9 cellular contexts compared by ENCODE assay signal in the genomic region with DNA sequence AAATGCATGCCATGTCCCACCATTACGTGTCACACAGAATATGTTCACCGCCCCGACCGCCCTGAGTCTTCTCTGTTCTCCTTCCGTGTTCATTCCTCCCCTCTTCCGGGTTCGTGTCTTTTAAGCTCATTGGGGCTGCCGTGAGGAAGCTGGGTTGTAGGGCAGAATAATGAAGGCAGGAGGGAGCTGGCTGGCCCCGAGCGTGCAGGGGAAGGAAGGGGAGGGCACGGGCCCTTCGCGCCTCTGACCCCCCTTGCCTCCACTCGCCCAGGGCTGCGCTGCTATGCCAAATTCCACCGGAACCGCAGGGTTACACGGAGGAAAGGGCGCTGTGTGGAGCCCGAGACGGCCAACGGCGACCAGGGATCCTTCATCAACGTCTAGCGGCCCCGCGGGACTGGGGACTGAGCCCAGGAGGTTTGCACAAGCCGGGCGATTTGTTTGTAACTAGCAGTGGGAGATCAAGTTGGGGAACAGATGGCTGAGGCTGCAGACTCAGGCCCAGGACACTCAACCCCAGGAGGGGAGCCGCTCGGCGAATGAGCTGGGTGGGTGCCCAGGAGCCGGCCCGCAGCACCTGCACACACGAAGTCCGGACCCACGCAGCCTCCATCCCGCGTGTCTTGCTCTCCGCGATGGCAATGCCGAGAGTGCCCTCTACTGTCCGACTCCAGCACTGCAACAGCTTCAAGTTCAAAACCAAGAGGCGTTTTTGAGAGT. TPM values are rescaled to one million over a fixed set of nuclear protein-coding genes. Genes with fewer than 3 reads are reported as not detected.
DNase-seq lines count a peak whose midpoint lies in the region; ATAC-seq, FAIRE-seq and TF ChIP-seq lines count a peak whose summit lies in the region.
"Had no signal": no experiment of that assay in that cellular context is flagged by ENCODE, and none has a peak within 500 bp of the region (broad histone marks: within the 10 kb centered on the region; RNA-seq: fewer than 3 reads in every experiment).

No MANE protein-coding gene starts in this region.

- TF ChIP-seq CTCF in D721Med (IDR thresholded peaks at IDR 0.05; ENCODE audit: insufficient read depth, missing control alignments): peak; percentile 87
- TF ChIP-seq CTCF in lower lobe of right lung (IDR thresholded peaks at IDR 0.05): peak; percentile 98

- peak overlapping the region; percentile 85 for H3K27ac ChIP-seq in lower lobe of right lung

- peaks cover 15% of the 10 kb centered on the region for H3K4me1 Mint-ChIP-seq in dendritic cell treated with granulocyte-macrophage colony-stimulating factor and Interleukin-4, amounts not matched to agents 40 ng/mL and 50 ng/mL, for 4 days (ENCODE audit: low read depth)

- FAIRE-seq in D721Med (lab: Jason Lieb, UNC): no peak

- peak overlapping the region; percentile 92 for H3K27ac Mint-ChIP-seq in dendritic cell treated with granulocyte-macrophage colony-stimulating factor and Interleukin-4, amounts not matched to agents 40 ng/mL and 50 ng/mL, for 4 days

- ATAC-seq in HG02610 (IDR thresholded peaks at IDR 0.05; ENCODE audit: unreplicated experiment) (peak; percentile 58), lower lobe of right lung (peak; percentile 90 to 93), GM19023 (IDR thresholded peaks at IDR 0.05; ENCODE audit: unreplicated experiment) (no peak)

- H3K4me3 Mint-ChIP-seq in dendritic cell treated with granulocyte-macrophage colony-stimulating factor and Interleukin-4, amounts not matched to agents 40 ng/mL and 50 ng/mL, for 4 days: peak overlapping the region; percentile 79

- H3K9me3 Mint-ChIP-seq in dendritic cell treated with granulocyte-macrophage colony-stimulating factor and Interleukin-4, amounts not matched to agents 40 ng/mL and 50 ng/mL, for 4 days: no peaks in the 10 kb centered on the region

- H3K9me3 ChIP-seq in lower lobe of right lung: no peaks in the 10 kb centered on the region

- H3K4me3 ChIP-seq in lower lobe of right lung: peak overlapping the region; percentile 57

- peaks cover 21% of the 10 kb centered on the region for H3K4me1 ChIP-seq in lower lobe of right lung

- H3K36me3 Mint-ChIP-seq in dendritic cell treated with granulocyte-macrophage colony-stimulating factor and Interleukin-4, amounts not matched to agents 40 ng/mL and 50 ng/mL, for 4 days (ENCODE audit: low read depth): no peaks in the 10 kb centered on the region

- H3K36me3 ChIP-seq in lower lobe of right lung: no peaks in the 10 kb centered on the region

- H3K27me3 ChIP-seq in lower lobe of right lung (ENCODE audit: low read depth): no peaks in the 10 kb centered on the region

- DNase-seq in D721Med (ENCODE audit: insufficient read length, low spot score) (peak; percentile 31), NCI-H526 treated with DMSO at 0.1 percent for 48 hours (lab: John Stamatoyannopoulos, UW) (peak; percentile 33), lower lobe of right lung (peak; percentile 91)
- peak; percentile 86 to 90 for DNase-seq in activated CD4-positive, alpha-beta T cell treated with anti-CD3 and anti-CD28 coated beads, Interleukin-2, amount 50 U/mL, for 4 hours
- DNase-seq in stimulated activated CD4-positive, alpha-beta T cell treated with anti-CD3 and anti-CD28 coated beads, TNF-alpha, amount 100 ng/mL, for 1 hour (ENCODE audit: low read depth in 3 of 3, low spot score in 1 of 3): peak; percentile 56 to 85 (median 76)

- intact Hi-C loops in dendritic cell treated with granulocyte-macrophage colony-stimulating factor and Interleukin-4, amounts not matched to agents 40 ng/mL and 50 ng/mL, for 4 days (cut with micrococcal nuclease): loop anchor here (1.0 kb wide), 1 partner anchor 69 kb away; no protein-coding TSS in a partner anchor
- intact Hi-C loops in lower lobe of right lung (cut with DNase I): loop anchor here (10.0 kb wide), 1 partner anchor 55 kb away; the partner anchor contains the start of gene FBXO6

- no peaks in the 10 kb centered on the region for H3K27me3 Mint-ChIP-seq in dendritic cell treated with granulocyte-macrophage colony-stimulating factor and Interleukin-4, amounts not matched to agents 40 ng/mL and 50 ng/mL, for 4 days

RNA-seq across cellular contexts. Expression of gene AGTRAP, which starts 16.5 kb away (rescaled TPM):
- total RNA-seq in lower lobe of right lung: 64.5 TPM

RNA-seq across cellular contexts. Expression of gene DRAXIN, which starts 28.0 kb away (rescaled TPM):
- total RNA-seq in lower lobe of right lung: 0.24 TPM

RNA-seq across cellular contexts. Expression of gene MAD2L2, which starts 38.5 kb away (rescaled TPM):
- 20.8 TPM for total RNA-seq in lower lobe of right lung

RNA-seq across cellular contexts. Expression of gene C1orf167, which starts 42.5 kb away (rescaled TPM):
- total RNA-seq in lower lobe of right lung: 2.2 TPM
- total RNA-seq: glomerular endothelial cell had no signal

RNA-seq across cellular contexts. Expression of gene FBXO6, which starts 55.5 kb away (rescaled TPM):
- total RNA-seq in lower lobe of right lung: 21.2 TPM

Comparison
In these comparisons a context has a peak if more than half of its experiments do, and no peak if none do; other contexts are left out.
1. DNase-seq: peak in every context shown above with its lines; median percentile 91 in lower lobe of right lung; 88 in activated CD4-positive, alpha-beta T cell treated with anti-CD3 and anti-CD28 coated beads, Interleukin-2, amount 50 U/mL, for 4 hours; 76 in stimulated activated CD4-positive, alpha-beta T cell treated with anti-CD3 and anti-CD28 coated beads, TNF-alpha, amount 100 ng/mL, for 1 hour; 33 in NCI-H526 treated with DMSO at 0.1 percent for 48 hours; 31 in D721Med.